Comparison of ENCODE assay signal across 8 cellular contexts in the genomic region with DNA sequence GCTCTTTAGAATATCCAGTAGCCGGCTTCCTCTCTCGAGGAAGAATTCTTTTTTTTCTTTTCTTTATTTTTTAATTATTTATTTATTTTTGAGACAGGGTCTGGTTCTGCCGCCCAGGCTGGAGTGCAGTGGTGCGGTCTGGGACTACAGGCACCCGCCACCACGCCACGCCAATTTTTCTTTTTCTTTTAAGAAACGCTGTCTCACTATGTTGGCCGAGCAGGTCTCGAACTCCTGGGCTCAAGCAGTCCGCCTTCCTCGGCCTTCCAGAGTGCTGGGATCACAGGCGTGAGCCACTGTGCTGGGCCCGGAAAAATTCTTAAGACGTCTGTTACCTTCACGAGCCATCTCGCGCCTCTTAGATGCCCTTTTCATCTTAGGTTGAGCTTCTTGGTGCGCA. TPM values are rescaled to one million over a fixed set of nuclear protein-coding genes. Genes with fewer than 3 reads are reported as not detected.
DNase-seq lines count a peak whose midpoint lies in the region; ATAC-seq and TF ChIP-seq lines count a peak whose summit lies in the region.

No MANE protein-coding gene starts in this region.

- peaks cover 43% of the 10 kb centered on the region for H3K79me2 ChIP-seq in OCI-LY3 (ENCODE audit: low read length)

- H3K4me1 Mint-ChIP-seq in CD4-positive, alpha-beta T cell (ENCODE audit: low read depth) = peaks cover 38% of the 10 kb centered on the region
- peaks cover 30% of the 10 kb centered on the region for H3K4me1 Mint-ChIP-seq in endodermal cell

- H3K4me3 Mint-ChIP-seq in CD4-positive, alpha-beta T cell = peak overlapping the region; percentile 90
- peak overlapping the region; percentile 81 for H3K4me3 Mint-ChIP-seq in endodermal cell

- H2AFZ ChIP-seq in OCI-LY3 (ENCODE audit: low read depth, low read length) (no peak overlapping the region), neuron (ENCODE audit: low read depth, low read length) (peak overlapping the region; percentile 82)

- H3K4me2 ChIP-seq in OCI-LY3 (ENCODE audit: low read length) = peak overlapping the region; percentile 87

- no peak overlapping the region for H3K27ac ChIP-seq in CD4-positive, alpha-beta T cell (ENCODE audit: low read depth, low read length)
- H3K27ac ChIP-seq in OCI-LY3 (ENCODE audit: low read length) (peak overlapping the region; percentile 92; the same call in 1 of the 2 replicates), endodermal cell (ENCODE audit: low read depth, low read length) (no peak overlapping the region)

- peak overlapping the region; percentile 83 for H3K27ac Mint-ChIP-seq in CD4-positive, alpha-beta T cell
- H3K27ac Mint-ChIP-seq in endodermal cell = peak overlapping the region; percentile 81

- CTCF ChIA-PET in CD4-positive, alpha-beta T cell (lab: Charles Lee) = interaction anchor here (0.8 kb wide), 1 partner anchor 126 kb away, joined by 3 read pairs; no protein-coding TSS in a partner anchor

- no peaks in the 10 kb centered on the region for H3K9me3 ChIP-seq in CD4-positive, alpha-beta T cell (ENCODE audit: control insufficient read depth, low read length)
- H3K9me3 ChIP-seq in OCI-LY3 (ENCODE audit: insufficient read depth, low read length) (no peaks in the 10 kb centered on the region), endodermal cell (ENCODE audit: control insufficient read depth, low read length) (no peaks in the 10 kb centered on the region), neuron (ENCODE audit: low read length) (no peaks in the 10 kb centered on the region)

- H3K9ac ChIP-seq in OCI-LY3 (ENCODE audit: low read length) (peak overlapping the region; percentile 91), endodermal cell (ENCODE audit: extremely low read depth, low read length, poor library complexity, severe bottlenecking) (no peak overlapping the region)

- peaks cover 31% of the 10 kb centered on the region for H3K4me1 ChIP-seq in OCI-LY3 (ENCODE audit: low read length)
- H3K4me1 ChIP-seq in endodermal cell (ENCODE audit: control insufficient read depth, insufficient read depth, low read length) = peaks cover 6% of the 10 kb centered on the region
- peaks cover 20% of the 10 kb centered on the region for H3K4me1 ChIP-seq in neuron (ENCODE audit: insufficient read depth, low read length)

- H3K27me3 ChIP-seq in CD4-positive, alpha-beta T cell (ENCODE audit: control insufficient read depth, insufficient read depth, low read length) = no peaks in the 10 kb centered on the region
- H3K27me3 ChIP-seq in OCI-LY3 (ENCODE audit: low read depth, low read length) = no peaks in the 10 kb centered on the region
- H3K27me3 ChIP-seq in endodermal cell (ENCODE audit: control insufficient read depth, insufficient read depth, low read length, poor library complexity, severe bottlenecking) = no peaks in the 10 kb centered on the region
- no peaks in the 10 kb centered on the region for H3K27me3 ChIP-seq in neuron (ENCODE audit: insufficient read depth, low read length)

- no peak for DNase-seq in CD4-positive, alpha-beta T cell
- DNase-seq in endodermal cell (no peak), cerebellum (ENCODE audit: low spot score) (no peak), SHP77 treated with DMSO at 0.1 percent for 48 hours (lab: John Stamatoyannopoulos, UW) (no peak), ecto neural progenitor cell (ENCODE audit: low spot score) (no peak)
- no peak for DNase-seq in stimulated activated CD4-positive, alpha-beta T cell treated with anti-CD3 and anti-CD28 coated beads, Interleukin-4, amount 100 ng/mL, for 24 hours

- H3K27me3 Mint-ChIP-seq in CD4-positive, alpha-beta T cell = no peaks in the 10 kb centered on the region
- no peaks in the 10 kb centered on the region for H3K27me3 Mint-ChIP-seq in endodermal cell (ENCODE audit: insufficient read depth)

- TF ChIP-seq CTCF in CD4-positive, alpha-beta T cell (IDR thresholded peaks at IDR 0.05) = no peak
- no peak for TF ChIP-seq CTCF in OCI-LY3 (IDR thresholded peaks at IDR 0.05; ENCODE audit: low read depth, low read length)
- TF ChIP-seq CTCF in endodermal cell (conservative IDR thresholded peaks at IDR 0.05) = no peak

- intact Hi-C loops in CD4-positive, alpha-beta T cell (cut with DNase I, micrococcal nuclease) = loop anchor here in 1 of 2 experiments (5.0 to 10.0 kb wide), 9 partner anchors 282 to 1359 kb away; a partner anchor contains a TSS

- no peak for ATAC-seq in CD4-positive, alpha-beta T cell (ENCODE audit: poor library complexity)

- H3K36me3 Mint-ChIP-seq in CD4-positive, alpha-beta T cell (ENCODE audit: low read depth) = peaks cover 4% of the 10 kb centered on the region
- no peaks in the 10 kb centered on the region for H3K36me3 Mint-ChIP-seq in endodermal cell (ENCODE audit: low read depth)

- peaks cover 6% of the 10 kb centered on the region for H3K36me3 ChIP-seq in OCI-LY3 (replicated peaks; ENCODE audit: low read depth, low read length)
- no peaks in the 10 kb centered on the region for H3K36me3 ChIP-seq in endodermal cell (ENCODE audit: control insufficient read depth, insufficient read depth, low read length)
- H3K36me3 ChIP-seq in neuron (ENCODE audit: insufficient read depth, low read length) = no peaks in the 10 kb centered on the region

- WGBS in endodermal cell (ENCODE audit: insufficient coverage in 1 of 2, insufficient read length in 1 of 2), 2 experiments = 94 to 100% methylated on average over 16 to 17 of the region's 19 CpGs

- H3K4me3 ChIP-seq in OCI-LY3 (ENCODE audit: low read length) = peak overlapping the region; percentile 86
- no peak overlapping the region for H3K4me3 ChIP-seq in endodermal cell (ENCODE audit: low read length)
- H3K4me3 ChIP-seq in neuron (ENCODE audit: low read length) = peak overlapping the region; percentile 81

- no peaks in the 10 kb centered on the region for H3K9me3 Mint-ChIP-seq in CD4-positive, alpha-beta T cell
- no peaks in the 10 kb centered on the region for H3K9me3 Mint-ChIP-seq in endodermal cell

- POLR2A ChIA-PET in CD4-positive, alpha-beta T cell (lab: Charles Lee) = interaction anchor here (0.6 to 1.0 kb wide), 2 partner anchors 59 to 351 kb away, joined by 3 read pairs; a partner anchor contains a TSS

- H4K20me1 ChIP-seq in OCI-LY3 (ENCODE audit: insufficient read depth, low read length) = peaks cover 6% of the 10 kb centered on the region; the same call in 1 of the 2 replicates

RNA-seq across cellular contexts. Expression of a gene that starts 0.9 kb away (rescaled TPM):
- total RNA-seq in CD4-positive, alpha-beta T cell = 10 to 100 TPM; 29.2 to 33.6 TPM
- total RNA-seq in endodermal cell = 10 to 100 TPM; 39.0 to 43.0 TPM
- 30.6 TPM for polyA plus RNA-seq in endodermal cell (2013, experiment 1 of 2)
- polyA plus RNA-seq in endodermal cell (2013, experiment 2 of 2) = 28.4 TPM
- 41.6 TPM for total RNA-seq in cerebellum
